9 cellular contexts compared by ENCODE assay signal in the genomic region with DNA sequence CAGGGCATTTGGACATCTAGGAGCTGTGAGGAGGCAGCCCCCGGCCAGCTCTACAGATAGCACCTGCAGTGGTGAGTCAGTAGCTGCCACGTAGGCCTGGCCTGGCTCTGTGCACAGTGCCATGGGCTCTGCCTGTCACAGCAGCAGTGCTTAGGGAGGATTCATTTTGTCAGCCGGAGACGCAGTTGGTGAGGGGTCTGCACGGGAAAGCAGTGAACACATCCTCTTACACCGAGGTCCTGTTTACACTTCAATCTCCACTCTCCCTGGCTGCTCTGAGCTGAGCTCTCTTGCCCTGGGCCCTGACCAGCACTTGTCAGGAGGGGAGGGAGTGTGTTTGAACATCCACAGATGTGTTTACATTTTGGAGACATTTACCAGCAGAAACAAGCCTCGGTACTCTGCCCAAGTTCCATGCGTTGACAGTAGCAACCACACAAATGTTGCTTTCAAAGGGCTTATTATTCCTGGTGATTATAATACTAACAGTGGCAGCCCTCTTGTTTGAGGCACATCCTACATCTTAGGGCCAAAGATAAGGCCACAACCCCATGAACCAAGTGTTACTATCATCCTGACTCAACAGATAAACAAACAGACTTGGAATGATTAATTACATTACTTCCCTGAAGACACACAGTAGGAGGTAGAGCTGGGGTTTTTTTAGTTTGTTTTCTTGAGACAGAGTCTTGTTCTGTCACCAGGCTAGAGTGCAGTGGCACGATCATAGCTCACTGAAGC.
A peak's percentile ranks its signal among the peaks of the same experiment; 100 is the strongest.
DNase-seq lines count a peak whose midpoint lies in the region; ATAC-seq and TF ChIP-seq lines count a peak whose summit lies in the region.
"Had no signal": no experiment of that assay in that cellular context is flagged by ENCODE, and none has a peak within 500 bp of the region (broad histone marks: within the 10 kb centered on the region; RNA-seq: fewer than 3 reads in every experiment).

No MANE protein-coding gene starts in this region.

- in situ Hi-C loops in SK-MEL-5 (cut with HindIII; ENCODE audit: low pct_unique_long_range_greater_than_20kb, low sequenced_read_pairs), result no loop called here
- in situ Hi-C loops in brain microvascular endothelial cell (cut with HindIII; ENCODE audit: low pct_ligation_motif_present, low sequenced_read_pairs), result no loop called here

- TF ChIP-seq CTCF in hepatocyte (IDR thresholded peaks at IDR 0.05; ENCODE audit: poor library complexity) (no peak), upper lobe of left lung (IDR thresholded peaks at IDR 0.05) (no peak), brain microvascular endothelial cell (IDR thresholded peaks at IDR 0.05; ENCODE audit: low read depth, low read length, missing control alignments) (no peak)

- H3K36me3 Mint-ChIP-seq in activated T-cell treated with anti-CD3 and anti-CD28 coated beads, Interleukin-2, amount 50 U/mL, for 72 hours (ENCODE audit: insufficient read depth in 2 of 2), result no peaks in the 10 kb centered on the region

- H3K4me1 Mint-ChIP-seq in activated T-cell treated with anti-CD3 and anti-CD28 coated beads, Interleukin-2, amount 50 U/mL, for 72 hours (ENCODE audit: low read depth), result peaks cover 18% of the 10 kb centered on the region

- 15% methylated on average over 9 of the region's 9 CpGs for WGBS in hepatocyte (ENCODE audit: low lambda C conversion rate, missing lambda C conversion rate)
- 36 to 49% methylated on average over 8 to 9 of the region's 9 CpGs for WGBS in upper lobe of left lung, 2 donors

- H3K27me3 Mint-ChIP-seq in activated T-cell treated with anti-CD3 and anti-CD28 coated beads, Interleukin-2, amount 50 U/mL, for 72 hours (ENCODE audit: low read depth), result peaks cover 41% of the 10 kb centered on the region

- no peaks in the 10 kb centered on the region for H4K20me1 ChIP-seq in hepatocyte (ENCODE audit: insufficient read depth, poor library complexity, severe bottlenecking)

- H3K4me3 Mint-ChIP-seq in activated T-cell treated with anti-CD3 and anti-CD28 coated beads, Interleukin-2, amount 50 U/mL, for 72 hours, result peak overlapping the region in 1 of 2 donors; percentile 12

- no peaks in the 10 kb centered on the region for H3K27me3 ChIP-seq in hepatocyte
- no peaks in the 10 kb centered on the region for H3K27me3 ChIP-seq in upper lobe of left lung
- H3K27me3 ChIP-seq in brain microvascular endothelial cell (replicated peaks), result no peaks in the 10 kb centered on the region

- ATAC-seq in activated T-cell treated with anti-CD3 and anti-CD28 coated beads, Interleukin-2, amount 50 U/mL, for 72 hours (replicated peaks in 1 of 2), result peak; percentile 95 to 97
- peak; percentile 39 to 68 for ATAC-seq in upper lobe of left lung (ENCODE audit: low FRiP score in 2 of 2)

- DNase-seq in activated T-cell treated with anti-CD3 and anti-CD28 coated beads, Interleukin-2, amount 50 U/mL, for 72 hours, result peak; percentile 21 to 25
- no peak for DNase-seq in activated T-cell treated with anti-CD3 and anti-CD28 coated beads, Interleukin-2, amount 50 U/mL, for 48 hours
- DNase-seq in SK-MEL-5 (ENCODE audit: low read depth, low spot score) (peak; percentile 8), hepatocyte (ENCODE audit: low spot score) (peak; percentile 65), upper lobe of left lung (peak in 1 of 2 donors; percentile 35), KG1 (lab: John Stamatoyannopoulos, UW) (no peak), brain microvascular endothelial cell (no peak)
- no peak for DNase-seq in stimulated activated naive CD4-positive, alpha-beta T cell treated with Interleukin-2 at 50 U/mL for 16 hours (lab: John Stamatoyannopoulos, UW)

- H3K27ac ChIP-seq in hepatocyte (peak overlapping the region; percentile 44), upper lobe of left lung (peak overlapping the region; percentile 6 to 52 (median 28)), brain microvascular endothelial cell (no peak overlapping the region)
- H3K27ac ChIP-seq: C4-2B had no signal

- H3K27ac Mint-ChIP-seq in activated T-cell treated with anti-CD3 and anti-CD28 coated beads, Interleukin-2, amount 50 U/mL, for 72 hours, result no peak overlapping the region

- H3K4me3 ChIP-seq in hepatocyte (no peak overlapping the region), upper lobe of left lung (no peak overlapping the region), brain microvascular endothelial cell (ENCODE audit: low read depth, low read length) (no peak overlapping the region)

- no peak for TF ChIP-seq EP300 in upper lobe of left lung (IDR thresholded peaks at IDR 0.05)

- H3K9me3 Mint-ChIP-seq in activated T-cell treated with anti-CD3 and anti-CD28 coated beads, Interleukin-2, amount 50 U/mL, for 72 hours, result no peaks in the 10 kb centered on the region

- no peak for TF ChIP-seq POLR2A in upper lobe of left lung (IDR thresholded peaks at IDR 0.05)

- H3K4me2 ChIP-seq in hepatocyte, result peak overlapping the region; percentile 25

- H3K79me2 ChIP-seq in hepatocyte, result no peaks in the 10 kb centered on the region

- H3K9me3 ChIP-seq in hepatocyte (ENCODE audit: low read depth), result no peaks in the 10 kb centered on the region
- no peaks in the 10 kb centered on the region for H3K9me3 ChIP-seq in upper lobe of left lung

- peaks cover 21% of the 10 kb centered on the region for H3K4me1 ChIP-seq in hepatocyte (ENCODE audit: insufficient read depth)
- H3K4me1 ChIP-seq in upper lobe of left lung, result peaks cover 8 to 18% (median 12%) of the 10 kb centered on the region in 4 donors

- H3K9me2 ChIP-seq in hepatocyte (replicated peaks; ENCODE audit: insufficient read depth), result no peaks in the 10 kb centered on the region

- H2AFZ ChIP-seq in hepatocyte, result no peak overlapping the region

- no peaks in the 10 kb centered on the region for H3K36me3 ChIP-seq in hepatocyte (replicated peaks; ENCODE audit: insufficient read depth, low read depth)
- H3K36me3 ChIP-seq in upper lobe of left lung, result no peaks in the 10 kb centered on the region
- H3K36me3 ChIP-seq in brain microvascular endothelial cell (replicated peaks), result no peaks in the 10 kb centered on the region

Comparison
In these comparisons a context has a peak if more than half of its experiments do, and no peak if none do; other contexts are left out.
1. DNase-seq: peak in activated T-cell treated with anti-CD3 and anti-CD28 coated beads, Interleukin-2, amount 50 U/mL, for 72 hours (2 of 2), SK-MEL-5 (single experiment) and hepatocyte (single experiment); none in activated T-cell treated with anti-CD3 and anti-CD28 coated beads, Interleukin-2, amount 50 U/mL, for 48 hours (0 of 2), KG1 (single experiment), brain microvascular endothelial cell (single experiment) and stimulated activated naive CD4-positive, alpha-beta T cell treated with Interleukin-2 at 50 U/mL for 16 hours (single experiment).